Comparison of ENCODE assay signal across 8 cellular contexts in genomic region chr3:113744941-113745272, GRCh38. TPM values are rescaled to one million over a fixed set of nuclear protein-coding genes. Genes with fewer than 3 reads are reported as not detected.
DNase-seq lines count a peak whose midpoint lies in the region; ATAC-seq and TF ChIP-seq lines count a peak whose summit lies in the region.

No MANE protein-coding gene starts in this region.

- no peak for TF ChIP-seq CTCF in astrocyte of the spinal cord (IDR thresholded peaks at IDR 0.05; ENCODE audit: low read depth, low read length)
- no peak for TF ChIP-seq CTCF in lower lobe of right lung (IDR thresholded peaks at IDR 0.05)
- TF ChIP-seq CTCF in type B pancreatic cell (conservative IDR thresholded peaks at IDR 0.05), result no peak

- in situ Hi-C loops in astrocyte of the spinal cord (cut with HindIII; ENCODE audit: low sequenced_read_pairs), result no loop called here

- peak overlapping the region; percentile 99 for H3K27ac ChIP-seq in lower lobe of right lung

- H3K27me3 ChIP-seq in lower lobe of right lung (ENCODE audit: low read depth), result no peaks in the 10 kb centered on the region

- peak overlapping the region; percentile 94 for H3K4me3 Mint-ChIP-seq in activated naive CD4-positive, alpha-beta T cell treated with anti-CD3 and anti-CD28 coated beads, Interleukin-2, amount 50 U/mL, for 24 hours
- H3K4me3 Mint-ChIP-seq in type B pancreatic cell, result peak overlapping the region; percentile 98

- no peak for DNase-seq in activated naive CD4-positive, alpha-beta T cell (lab: John Stamatoyannopoulos, UW)
- DNase-seq in astrocyte of the spinal cord (ENCODE audit: low read depth, low spot score) (no peak), lower lobe of right lung (no peak), type B pancreatic cell (ENCODE audit: extremely low spot score, unreplicated experiment) (no peak), UCSD-AML1 (lab: John Stamatoyannopoulos, UW; ENCODE audit: unreplicated experiment) (no peak), kidney tubule cell (ENCODE audit: low spot score) (no peak)

- peaks cover 65% of the 10 kb centered on the region for H3K4me1 ChIP-seq in lower lobe of right lung

- H3K4me3 ChIP-seq in astrocyte of the spinal cord (ENCODE audit: low read depth, low read length), result peak overlapping the region; percentile 98
- H3K4me3 ChIP-seq in lower lobe of right lung, result peak overlapping the region; percentile 83

- no peaks in the 10 kb centered on the region for H3K36me3 ChIP-seq in lower lobe of right lung

- peaks cover 76% of the 10 kb centered on the region for H3K4me1 Mint-ChIP-seq in activated naive CD4-positive, alpha-beta T cell treated with anti-CD3 and anti-CD28 coated beads, Interleukin-2, amount 50 U/mL, for 24 hours
- peaks cover 38% of the 10 kb centered on the region for H3K4me1 Mint-ChIP-seq in type B pancreatic cell (ENCODE audit: unreplicated experiment)

- no peak for ATAC-seq in lower lobe of right lung
- no peak for ATAC-seq in GM21717 (IDR thresholded peaks at IDR 0.05; ENCODE audit: unreplicated experiment)

- H3K27ac Mint-ChIP-seq in activated naive CD4-positive, alpha-beta T cell treated with anti-CD3 and anti-CD28 coated beads, Interleukin-2, amount 50 U/mL, for 24 hours, result peak overlapping the region; percentile 100
- peak overlapping the region; percentile 100 for H3K27ac Mint-ChIP-seq in type B pancreatic cell

- H3K27me3 Mint-ChIP-seq in activated naive CD4-positive, alpha-beta T cell treated with anti-CD3 and anti-CD28 coated beads, Interleukin-2, amount 50 U/mL, for 24 hours, result no peaks in the 10 kb centered on the region
- no peaks in the 10 kb centered on the region for H3K27me3 Mint-ChIP-seq in type B pancreatic cell

- H3K9me3 ChIP-seq in lower lobe of right lung, result no peaks in the 10 kb centered on the region

- H3K9me3 Mint-ChIP-seq in activated naive CD4-positive, alpha-beta T cell treated with anti-CD3 and anti-CD28 coated beads, Interleukin-2, amount 50 U/mL, for 24 hours, result no peaks in the 10 kb centered on the region
- no peaks in the 10 kb centered on the region for H3K9me3 Mint-ChIP-seq in type B pancreatic cell

- intact Hi-C loops in lower lobe of right lung (cut with DNase I), result no loop called here

- H3K36me3 Mint-ChIP-seq in activated naive CD4-positive, alpha-beta T cell treated with anti-CD3 and anti-CD28 coated beads, Interleukin-2, amount 50 U/mL, for 24 hours, result peaks cover 2% of the 10 kb centered on the region
- H3K36me3 Mint-ChIP-seq in type B pancreatic cell, result peaks cover 4% of the 10 kb centered on the region

RNA-seq across cellular contexts. Expression of gene NAA50, which starts 1.1 kb away (rescaled TPM):
- 83.3 TPM for total RNA-seq in lower lobe of right lung
- total RNA-seq in type B pancreatic cell (ENCODE audit: low replicate concordance), result 117 and 138 TPM in 2 replicates

RNA-seq across cellular contexts. Expression of gene ATP6V1A, which starts 1.9 kb away (rescaled TPM):
- total RNA-seq in lower lobe of right lung (104 TPM), type B pancreatic cell (ENCODE audit: low replicate concordance) (71.5 and 91.0 TPM in 2 replicates)

RNA-seq across cellular contexts. Expression of gene USF3, which starts 48.5 kb away (rescaled TPM):
- total RNA-seq in lower lobe of right lung (20.9 TPM), type B pancreatic cell (ENCODE audit: low replicate concordance) (14.1 and 20.8 TPM in 2 replicates)
